In genomic region chr5:543755-544674, GRCh38 we compare ENCODE assay signal across 8 cellular contexts. TPM values are rescaled to one million over a fixed set of nuclear protein-coding genes. Genes with fewer than 3 reads are reported as not detected.
DNase-seq lines count a peak whose midpoint lies in the region; ATAC-seq and TF ChIP-seq lines count a peak whose summit lies in the region.
"Had no signal": no experiment of that assay in that cellular context is flagged by ENCODE, and none has a peak within 500 bp of the region (broad histone marks: within the 10 kb centered on the region; RNA-seq: fewer than 3 reads in every experiment).

No MANE protein-coding gene starts in this region.

- DNase-seq in GM19240 (ENCODE audit: insufficient read length, low spot score), result peak; percentile 96
- DNase-seq in T-helper 17 cell, result peak in 1 of 3 donors; percentile 9
- peak; percentile 35 for DNase-seq in globus pallidus (ENCODE audit: low spot score)
- peak; percentile 12 for DNase-seq in stimulated activated CD8-positive, alpha-beta memory T cell treated with anti-CD3 and anti-CD28 coated beads, Interleukin-12 subunit alpha, Interleukin-12 subunit beta, amount 100 ng/mL, for 1 hour (ENCODE audit: low read depth)
- DNase-seq in NCI-H748 (lab: John Stamatoyannopoulos, UW; ENCODE audit: unreplicated experiment), result no peak
- no peak for DNase-seq in omental fat pad (ENCODE audit: low spot score)

- H3K9me3 ChIP-seq in T-helper 17 cell (ENCODE audit: control insufficient read depth, low read length, poor library complexity, severe bottlenecking), result no peaks in the 10 kb centered on the region
- H3K9me3 ChIP-seq: SJSA1 had no signal

- peak overlapping the region; percentile 76 for H3K4me3 Mint-ChIP-seq in T-helper 17 cell

- no peaks in the 10 kb centered on the region for H3K36me3 Mint-ChIP-seq in T-helper 17 cell (ENCODE audit: low read depth)

- H3K27ac Mint-ChIP-seq in T-helper 17 cell, result peak overlapping the region; percentile 39

- no peak for TF ChIP-seq CTCF in omental fat pad (IDR thresholded peaks at IDR 0.05)

- ATAC-seq in HG03097 (IDR thresholded peaks at IDR 0.05; ENCODE audit: low FRiP score, unreplicated experiment) (peak; percentile 76), T-helper 17 cell (peak; percentile 87), omental fat pad (ENCODE audit: low FRiP score) (no peak)

- H3K27me3 Mint-ChIP-seq in T-helper 17 cell, result peaks cover 17% of the 10 kb centered on the region

- peaks cover 7% of the 10 kb centered on the region for H3K4me1 Mint-ChIP-seq in T-helper 17 cell

RNA-seq across cellular contexts. Expression of gene SLC9A3, which starts 19.8 kb away (rescaled TPM):
- total RNA-seq in T-helper 17 cell, result 1 to 10 TPM; 1.1 to 1.6 TPM
- total RNA-seq in omental fat pad, result 1 to 10 TPM; 1.0 to 4.3 (median 1.7) TPM

Comparison
In these comparisons a context has a peak if more than half of its experiments do, and no peak if none do; other contexts are left out.
1. DNase-seq: peak in GM19240 (single experiment), globus pallidus (single experiment) and stimulated activated CD8-positive, alpha-beta memory T cell treated with anti-CD3 and anti-CD28 coated beads, Interleukin-12 subunit alpha, Interleukin-12 subunit beta, amount 100 ng/mL, for 1 hour (single experiment); none in NCI-H748 (single experiment) and omental fat pad (single experiment).